Comparison of ENCODE assay signal across 31 cellular contexts in the genomic region with DNA sequence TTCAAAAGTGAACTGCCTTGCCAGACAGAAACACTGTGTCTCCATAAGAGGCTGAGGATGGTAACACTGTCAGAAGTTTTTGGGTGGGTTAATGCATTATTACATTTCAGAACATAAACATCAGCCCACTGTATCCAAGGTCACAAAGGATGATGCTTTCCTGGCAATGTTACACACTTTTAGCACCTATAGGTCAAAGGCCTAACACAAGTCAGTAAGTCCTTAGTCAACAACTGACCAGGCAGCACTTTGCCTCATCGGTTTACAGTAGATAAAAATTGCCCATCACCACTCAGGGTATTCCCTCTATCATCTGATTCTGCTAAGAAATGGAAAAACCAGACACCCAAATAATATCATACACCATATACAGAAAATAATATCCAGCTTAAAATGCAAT.
DNase-seq lines count a peak whose midpoint lies in the region; ATAC-seq, FAIRE-seq and TF ChIP-seq lines count a peak whose summit lies in the region.
"Had no signal": no experiment of that assay in that cellular context is flagged by ENCODE, and none has a peak within 500 bp of the region (broad histone marks: within the 10 kb centered on the region; RNA-seq: fewer than 3 reads in every experiment).

No MANE protein-coding gene starts in this region.

- WGBS in HepG2 (ENCODE audit: low lambda C conversion rate): 12% methylated on average over 1 of the region's 1 CpG
- WGBS in right lobe of liver (ENCODE audit: insufficient coverage, low coverage, low lambda C conversion rate, missing lambda C conversion rate): 33% methylated on average over 1 of the region's 1 CpG

- TF ChIP-seq POLR2A in HepG2 (IDR thresholded peaks at IDR 0.05; ENCODE audit: insufficient read depth in 1 of 2, low read depth in 2 of 2, low read length in 2 of 2) (no peak), right lobe of liver (IDR thresholded peaks at IDR 0.05) (no peak)

- BruUV-seq in HepG2 (replicated peaks; lab: Mats Ljungman, UMichigan): no TSS peak

- CTCF ChIA-PET in HepG2 (lab: Yijun Ruan, JAX; ENCODE audit: low intra/inter-chr PET ratio, low total read pairs): no interaction called here

- DNase-seq in HepG2 (ENCODE audit: low spot score): no peak
- no peak for DNase-seq in right lobe of liver
- DNase-seq in urothelium cell line (ENCODE audit: low spot score): no peak
- DNase-seq: 8988T; ACHN; AML-193; BE2C; C1 segment of cervical spinal cord; Caco-2; Calu3; CD4-positive, alpha-beta memory T cell; CD4-positive, alpha-beta T cell; CD4-positive, CD25-positive, alpha-beta regulatory T cell; CD8-positive, alpha-beta memory T cell; CD8-positive, alpha-beta T cell; COR-L47; DMS 273 treated with DMSO at 0.1 percent for 48 hours; DMS153; DMS53; DMS79; DMS79 treated with DMSO at 0.1 percent for 48 hours; DND-41; EL had no signal

- TF ChIP-seq EP300 in HepG2 (IDR thresholded peaks at IDR 0.05; ENCODE audit: low read depth in 2 of 2, low read length in 2 of 2) (0 out of 4 replicates have a peak, but pooled peaks of 1 of the 2 experiments have one; percentile 22), HepG2 (CRISPR knock-in tag; IDR thresholded peaks at IDR 0.05; ENCODE audit: borderline replicate concordance) (no peak)

- no peak overlapping the region for H3K9ac ChIP-seq in HepG2 (ENCODE audit: insufficient read depth, low read depth, low read length)
- H3K9ac ChIP-seq: BLaER1; BLaER1 treated with 17β-estradiol and CSF1 and Interleukin-3, amounts not matched to agents 10 nM and 100 nM had no signal

- in situ Hi-C loops in HepG2 (cut with HindIII; ENCODE audit: extremely low pct_ligation_motif_present, low pct_unique_long_range_greater_than_20kb): no loop called here

- H3K27ac ChIP-seq in HepG2 (ENCODE audit: extremely low read length, insufficient read depth, low read length) (no peak overlapping the region), right lobe of liver (no peak overlapping the region)
- H3K27ac ChIP-seq: 22Rv1; A549; BLaER1; BLaER1 treated with 17β-estradiol and CSF1 and Interleukin-3, amounts not matched to agents 10 nM and 100 nM; C4-2B had no signal

- H3K9me3 ChIP-seq in HepG2 (ENCODE audit: low read length) (no peaks in the 10 kb centered on the region), right lobe of liver (no peaks in the 10 kb centered on the region)
- H3K9me3 ChIP-seq: A549; BE2C; BLaER1; BLaER1 treated with 17β-estradiol and CSF1 and Interleukin-3, amounts not matched to agents 10 nM and 100 nM; Caco-2 had no signal

- H3K4me1 ChIP-seq in HepG2 (ENCODE audit: insufficient read depth, low read length): peaks cover 51% of the 10 kb centered on the region
- peaks cover 0 to 9% (median 0%) of the 10 kb centered on the region in 4 donors for H3K4me1 ChIP-seq in right lobe of liver
- H3K4me1 ChIP-seq: BE2C; BLaER1; BLaER1 treated with 17β-estradiol and CSF1 and Interleukin-3, amounts not matched to agents 10 nM and 100 nM; Caco-2 had no signal

- H3K36me3 ChIP-seq in HepG2 (replicated peaks in 1 of 2; ENCODE audit: control insufficient read depth in 1 of 2, insufficient read depth in 2 of 2, low read length in 2 of 2): no peaks in the 10 kb centered on the region
- H3K36me3 ChIP-seq in right lobe of liver: no peaks in the 10 kb centered on the region
- H3K36me3 ChIP-seq: BE2C; BLaER1; BLaER1 treated with 17β-estradiol and CSF1 and Interleukin-3, amounts not matched to agents 10 nM and 100 nM had no signal

- TF ChIP-seq CTCF in HepG2 (CRISPR knock-in tag; IDR thresholded peaks at IDR 0.05) (no peak), right lobe of liver (IDR thresholded peaks at IDR 0.05) (no peak)

- H3K79me2 ChIP-seq in HepG2 (ENCODE audit: insufficient read depth, low read length): no peaks in the 10 kb centered on the region

- H2AFZ ChIP-seq in HepG2 (ENCODE audit: low read length): no peak overlapping the region

- H3K4me2 ChIP-seq in HepG2 (ENCODE audit: low read depth, low read length): no peak overlapping the region
- H3K4me2 ChIP-seq: A549; BLaER1; BLaER1 treated with 17β-estradiol and CSF1 and Interleukin-3, amounts not matched to agents 10 nM and 100 nM had no signal

- no peak for FAIRE-seq in HepG2 (lab: Jason Lieb, UNC)
- FAIRE-seq in urothelium cell line (lab: Jason Lieb, UNC): peak; percentile 17
- FAIRE-seq: A204.1, A549, D721Med had no signal

- no peak overlapping the region for H3K4me3 ChIP-seq in HepG2 (replicated peaks in 1 of 3; ENCODE audit: insufficient read depth in 1 of 3, low read depth in 2 of 3, low read length in 3 of 3)
- no peak overlapping the region for H3K4me3 ChIP-seq in right lobe of liver
- H3K4me3 ChIP-seq: A549; BLaER1; BLaER1 treated with 17β-estradiol and CSF1 and Interleukin-3, amounts not matched to agents 10 nM and 100 nM had no signal

- POLR2A ChIA-PET in HepG2 (lab: Yijun Ruan, JAX): no interaction called here

- H3K27me3 ChIP-seq in HepG2 (ENCODE audit: control insufficient read depth in 1 of 2, insufficient read depth in 2 of 2, low read length in 2 of 2): no peaks in the 10 kb centered on the region
- H3K27me3 ChIP-seq in right lobe of liver: no peaks in the 10 kb centered on the region
- H3K27me3 ChIP-seq: BE2C; BLaER1; BLaER1 treated with 17β-estradiol and CSF1 and Interleukin-3, amounts not matched to agents 10 nM and 100 nM had no signal

- peak; percentile 42; the same call in 2 of the 3 replicates for ATAC-seq in HepG2
- ATAC-seq in right lobe of liver: no peak
- no peak for ATAC-seq in GM19035 (IDR thresholded peaks at IDR 0.05; ENCODE audit: unreplicated experiment)
- ATAC-seq: A549; CD8-positive, alpha-beta T cell had no signal

- no peak for TF ChIP-seq RAD21 in HepG2 (CRISPR knock-in tag; IDR thresholded peaks at IDR 0.05)

- no peaks in the 10 kb centered on the region for H4K20me1 ChIP-seq in HepG2 (ENCODE audit: insufficient read depth, low read length)
- H4K20me1 ChIP-seq: BLaER1; BLaER1 treated with 17β-estradiol and CSF1 and Interleukin-3, amounts not matched to agents 10 nM and 100 nM had no signal

- intact Hi-C loops in HepG2 (cut with micrococcal nuclease; ENCODE audit: unreplicated experiment) (no loop called here), right lobe of liver (cut with DNase I) (no loop called here)

TF ChIP-seq in HepG2, 621 proteins besides CTCF, POLR2A, EP300 and RAD21 (continues in another document):
- TF ChIP-seq REL (CRISPR knock-in tag; conservative IDR thresholded peaks at IDR 0.05) (no peak), NFIB (CRISPR knock-in tag; IDR thresholded peaks at IDR 0.05; ENCODE audit: borderline replicate concordance) (no peak), HNRNPH1 (optimal IDR thresholded peaks at IDR 0.05; ENCODE audit: low read depth, low read length) (no peak), HNF4A (CRISPR knock-in tag; IDR thresholded peaks at IDR 0.05) (peak; percentile 32; the same call in 1 of the 2 replicates)
- TF ChIP-seq, protein P1, sequence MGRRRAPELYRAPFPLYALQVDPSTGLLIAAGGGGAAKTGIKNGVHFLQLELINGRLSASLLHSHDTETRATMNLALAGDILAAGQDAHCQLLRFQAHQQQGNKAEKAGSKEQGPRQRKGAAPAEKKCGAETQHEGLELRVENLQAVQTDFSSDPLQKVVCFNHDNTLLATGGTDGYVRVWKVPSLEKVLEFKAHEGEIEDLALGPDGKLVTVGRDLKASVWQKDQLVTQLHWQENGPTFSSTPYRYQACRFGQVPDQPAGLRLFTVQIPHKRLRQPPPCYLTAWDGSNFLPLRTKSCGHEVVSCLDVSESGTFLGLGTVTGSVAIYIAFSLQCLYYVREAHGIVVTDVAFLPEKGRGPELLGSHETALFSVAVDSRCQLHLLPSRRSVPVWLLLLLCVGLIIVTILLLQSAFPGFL (CRISPR knock-in tag; IDR thresholded peaks at IDR 0.05): no peak
- TF ChIP-seq, protein P2, sequence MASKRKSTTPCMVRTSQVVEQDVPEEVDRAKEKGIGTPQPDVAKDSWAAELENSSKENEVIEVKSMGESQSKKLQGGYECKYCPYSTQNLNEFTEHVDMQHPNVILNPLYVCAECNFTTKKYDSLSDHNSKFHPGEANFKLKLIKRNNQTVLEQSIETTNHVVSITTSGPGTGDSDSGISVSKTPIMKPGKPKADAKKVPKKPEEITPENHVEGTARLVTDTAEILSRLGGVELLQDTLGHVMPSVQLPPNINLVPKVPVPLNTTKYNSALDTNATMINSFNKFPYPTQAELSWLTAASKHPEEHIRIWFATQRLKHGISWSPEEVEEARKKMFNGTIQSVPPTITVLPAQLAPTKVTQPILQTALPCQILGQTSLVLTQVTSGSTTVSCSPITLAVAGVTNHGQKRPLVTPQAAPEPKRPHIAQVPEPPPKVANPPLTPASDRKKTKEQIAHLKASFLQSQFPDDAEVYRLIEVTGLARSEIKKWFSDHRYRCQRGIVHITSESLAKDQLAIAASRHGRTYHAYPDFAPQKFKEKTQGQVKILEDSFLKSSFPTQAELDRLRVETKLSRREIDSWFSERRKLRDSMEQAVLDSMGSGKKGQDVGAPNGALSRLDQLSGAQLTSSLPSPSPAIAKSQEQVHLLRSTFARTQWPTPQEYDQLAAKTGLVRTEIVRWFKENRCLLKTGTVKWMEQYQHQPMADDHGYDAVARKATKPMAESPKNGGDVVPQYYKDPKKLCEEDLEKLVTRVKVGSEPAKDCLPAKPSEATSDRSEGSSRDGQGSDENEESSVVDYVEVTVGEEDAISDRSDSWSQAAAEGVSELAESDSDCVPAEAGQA (IDR thresholded peaks at IDR 0.05; ENCODE audit: low read depth): no peak
- TF ChIP-seq, protein P2 (CRISPR knock-in tag; IDR thresholded peaks at IDR 0.05; ENCODE audit: borderline replicate concordance): no peak
